10 cellular contexts compared by ENCODE assay signal in the genomic region with DNA sequence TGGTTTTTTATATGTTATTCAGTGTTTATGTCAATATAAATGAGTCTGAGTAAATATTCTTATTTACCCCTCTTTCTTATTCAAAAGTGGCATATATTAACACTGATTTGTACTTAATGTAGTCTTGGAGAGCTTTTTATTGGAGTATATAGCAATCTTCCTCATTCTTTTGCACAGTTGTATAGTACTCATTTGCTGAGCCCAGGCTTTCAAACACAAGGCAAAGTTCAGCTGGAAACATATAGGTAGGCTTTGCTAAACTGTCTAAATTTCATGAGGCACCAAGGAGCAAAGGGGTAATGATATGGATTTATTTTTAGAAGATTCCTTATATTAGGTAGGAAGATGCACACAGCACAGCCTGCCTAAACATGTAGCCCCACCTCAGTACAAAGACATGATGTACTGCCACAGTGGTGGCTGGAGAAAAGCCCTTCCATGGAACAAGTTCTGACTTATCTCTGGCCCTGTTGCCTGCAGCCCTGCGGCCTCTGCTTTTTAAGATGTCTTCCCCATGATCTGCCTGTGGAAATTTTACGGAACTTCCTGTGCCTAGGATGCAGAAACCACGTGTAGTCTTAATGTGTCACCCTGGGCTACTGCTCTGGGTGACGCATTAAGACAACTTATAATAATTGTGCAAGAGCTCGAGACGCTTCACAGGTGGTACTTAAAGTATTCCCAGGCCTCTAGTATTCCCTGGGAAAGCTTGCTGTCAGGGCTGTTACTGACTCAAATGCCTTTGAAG. TPM values are rescaled to one million over a fixed set of nuclear protein-coding genes. Genes with fewer than 3 reads are reported as not detected.
DNase-seq lines count a peak whose midpoint lies in the region; ATAC-seq and TF ChIP-seq lines count a peak whose summit lies in the region.
"Had no signal": no experiment of that assay in that cellular context is flagged by ENCODE, and none has a peak within 500 bp of the region (broad histone marks: within the 10 kb centered on the region; RNA-seq: fewer than 3 reads in every experiment).

No MANE protein-coding gene starts in this region.

- H3K4me2 ChIP-seq in mammary epithelial cell (ENCODE audit: insufficient read depth, low read depth, low read length) = peak overlapping the region; percentile 56

- no peak overlapping the region for H3K4me3 ChIP-seq in CD4-positive, CD25-positive, alpha-beta regulatory T cell (ENCODE audit: low read depth, low read length)
- H3K4me3 ChIP-seq in NB4 (ENCODE audit: low read depth, low read length) (no peak overlapping the region), mammary epithelial cell (replicated peaks in 1 of 3; ENCODE audit: insufficient read depth in 1 of 3, low read depth in 2 of 3, low read length in 3 of 3) (no peak overlapping the region)

- peaks cover 100% of the 10 kb centered on the region for H3K4me1 ChIP-seq in CD4-positive, CD25-positive, alpha-beta regulatory T cell (ENCODE audit: control insufficient read depth, insufficient read depth, low read length, poor library complexity, severe bottlenecking)
- peaks cover 46% of the 10 kb centered on the region for H3K4me1 ChIP-seq in mammary epithelial cell (ENCODE audit: insufficient read depth, low read length)

- H3K9me3 ChIP-seq in CD4-positive, CD25-positive, alpha-beta regulatory T cell (ENCODE audit: control insufficient read depth in 2 of 2, low read length in 2 of 2) = no peaks in the 10 kb centered on the region
- H3K9me3 ChIP-seq in mammary epithelial cell (replicated peaks; ENCODE audit: insufficient read depth, low read length) = no peaks in the 10 kb centered on the region

- H3K27me3 ChIP-seq in CD4-positive, CD25-positive, alpha-beta regulatory T cell (ENCODE audit: control insufficient read depth, insufficient read depth, low read length) = no peaks in the 10 kb centered on the region
- no peaks in the 10 kb centered on the region for H3K27me3 ChIP-seq in mammary epithelial cell (ENCODE audit: insufficient read depth, low read length)

- peak overlapping the region; percentile 24 for H3K9ac ChIP-seq in mammary epithelial cell (ENCODE audit: insufficient read depth, low read length)

- intact Hi-C loops in mammary epithelial cell (cut with micrococcal nuclease) = loop anchor here (1.0 kb wide), 1 partner anchor 10 kb away; no protein-coding TSS in a partner anchor

- no peaks in the 10 kb centered on the region for H3K79me2 ChIP-seq in mammary epithelial cell (ENCODE audit: insufficient read depth, low read length)

- H4K20me1 ChIP-seq in mammary epithelial cell (ENCODE audit: insufficient read depth, low read length) = no peaks in the 10 kb centered on the region

- TF ChIP-seq CTCF in NB4 (IDR thresholded peaks at IDR 0.05; ENCODE audit: low read depth, low read length) (no peak), mammary epithelial cell (conservative IDR thresholded peaks at IDR 0.05 in 1 of 2, IDR thresholded peaks at IDR 0.05 in 1 of 2; ENCODE audit: extremely low read depth in 1 of 2, insufficient read depth in 1 of 2, low read depth in 1 of 2, low read length in 2 of 2) (no peak), nephron (IDR thresholded peaks at IDR 0.05; ENCODE audit: unreplicated experiment in 3 of 3) (no peak)

- H3K4me1 Mint-ChIP-seq in CD4-positive, CD25-positive, alpha-beta regulatory T cell = peaks cover 46 to 98% (median 78%) of the 10 kb centered on the region in 4 donors
- H3K4me1 Mint-ChIP-seq in nephron = peaks cover 86% of the 10 kb centered on the region

- H3K36me3 Mint-ChIP-seq in CD4-positive, CD25-positive, alpha-beta regulatory T cell = no peaks in the 10 kb centered on the region
- no peaks in the 10 kb centered on the region for H3K36me3 Mint-ChIP-seq in nephron (ENCODE audit: low read depth)

- TF ChIP-seq POLR2A in NB4 (IDR thresholded peaks at IDR 0.05; ENCODE audit: extremely low read depth, insufficient read length) = no peak

- in situ Hi-C loops in mammary epithelial cell (cut with MboI; ENCODE audit: low sequenced_read_pairs in 2 of 2) = loop anchor here in 1 of 2 donors (25.0 kb wide), 1 partner anchor 550 kb away; a partner anchor contains a TSS

- no peak for DNase-seq in CD4-positive, CD25-positive, alpha-beta regulatory T cell
- peak; percentile 35 for DNase-seq in NB4 (ENCODE audit: low read depth)
- peak; percentile 100 for DNase-seq in mammary epithelial cell
- DNase-seq in activated CD8-positive, alpha-beta memory T cell treated with anti-CD3 and anti-CD28 coated beads for 24 hours = no peak
- DNase-seq: hypothalamus had no signal

- peak overlapping the region; percentile 10 for H2AFZ ChIP-seq in mammary epithelial cell (ENCODE audit: low read depth, low read length)

- peak overlapping the region; percentile 85 to 100 (median 97) for H3K27ac Mint-ChIP-seq in CD4-positive, CD25-positive, alpha-beta regulatory T cell
- H3K27ac Mint-ChIP-seq in nephron = peak overlapping the region in 2 of 3 experiments; percentile 30 to 97

- peak overlapping the region in 2 of 4 donors; percentile 13 to 53 for H3K4me3 Mint-ChIP-seq in CD4-positive, CD25-positive, alpha-beta regulatory T cell
- peak overlapping the region in 1 of 3 experiments; percentile 8 for H3K4me3 Mint-ChIP-seq in nephron

- H3K36me3 ChIP-seq in CD4-positive, CD25-positive, alpha-beta regulatory T cell (ENCODE audit: control insufficient read depth, insufficient read depth, low read length) = no peaks in the 10 kb centered on the region
- H3K36me3 ChIP-seq in mammary epithelial cell (ENCODE audit: insufficient read depth, low read length) = no peaks in the 10 kb centered on the region

- CTCF ChIA-PET in mammary epithelial cell (lab: Charles Lee; ENCODE audit: low non-redundant PET) = interaction anchor here (0.7 kb wide), 1 partner anchor 11 kb away, joined by 3 read pairs; no protein-coding TSS in a partner anchor

- dilution Hi-C loops in mammary epithelial cell (cut with HindIII; ENCODE audit: low sequenced_read_pairs) = loop anchor here (25.0 kb wide), 1 partner anchor 525 kb away; no protein-coding TSS in a partner anchor

- peak overlapping the region; percentile 97 for H3K27ac ChIP-seq in CD4-positive, CD25-positive, alpha-beta regulatory T cell (ENCODE audit: insufficient read depth, low read length, poor library complexity, severe bottlenecking)
- peak overlapping the region; percentile 78 for H3K27ac ChIP-seq in mammary epithelial cell (ENCODE audit: insufficient read depth, low read depth, low read length)

- H3K27me3 Mint-ChIP-seq in CD4-positive, CD25-positive, alpha-beta regulatory T cell = no peaks in the 10 kb centered on the region
- H3K27me3 Mint-ChIP-seq in nephron (ENCODE audit: low read depth) = no peaks in the 10 kb centered on the region

- WGBS in mammary epithelial cell (ENCODE audit: low coverage, missing lambda C conversion rate) = 3% methylated on average over 6 of the region's 6 CpGs

- H3K9me3 Mint-ChIP-seq in CD4-positive, CD25-positive, alpha-beta regulatory T cell = no peaks in the 10 kb centered on the region
- no peaks in the 10 kb centered on the region for H3K9me3 Mint-ChIP-seq in nephron

- ATAC-seq in CD4-positive, CD25-positive, alpha-beta regulatory T cell (ENCODE audit: low read depth in 2 of 2) = no peak
- ATAC-seq in GM19452 (IDR thresholded peaks at IDR 0.05; ENCODE audit: unreplicated experiment) = no peak
- no peak for ATAC-seq in HG03108 (IDR thresholded peaks at IDR 0.05; ENCODE audit: unreplicated experiment)
- no peak for ATAC-seq in HG03025 (IDR thresholded peaks at IDR 0.05; ENCODE audit: low FRiP score, unreplicated experiment)
- ATAC-seq: SK-N-SH treated with all-trans-retinoic acid at 6 μM for 48 hours had no signal

- BruUV-seq in mammary epithelial cell (replicated peaks; lab: Mats Ljungman, UMichigan) = no TSS peak

RNA-seq across cellular contexts. Expression of a gene that starts 9.6 kb away (rescaled TPM):
- 213 TPM for total RNA-seq in CD4-positive, CD25-positive, alpha-beta regulatory T cell
- 100 to 1,000 TPM; 167 to 224 (median 195) TPM for polyA plus RNA-seq in CD4-positive, CD25-positive, alpha-beta regulatory T cell
- total RNA-seq in mammary epithelial cell = 100 to 1,000 TPM; 123 to 133 TPM
- polyA plus RNA-seq in mammary epithelial cell = 47.0 TPM
- polyA minus RNA-seq in mammary epithelial cell = 80.5 TPM

RNA-seq across cellular contexts. Expression of a gene that starts 56.9 kb away (rescaled TPM):
- 42.3 TPM for total RNA-seq in CD4-positive, CD25-positive, alpha-beta regulatory T cell
- 10 to 100 TPM; 34.1 to 39.8 (median 36.8) TPM for polyA plus RNA-seq in CD4-positive, CD25-positive, alpha-beta regulatory T cell
- 10 to 100 TPM in 1 of 2 donors, 1 to 10 TPM in 1; 9.3 to 25.0 TPM for total RNA-seq in mammary epithelial cell
- polyA plus RNA-seq in mammary epithelial cell = 10.1 TPM
- polyA minus RNA-seq in mammary epithelial cell = not detected

RNA-seq across cellular contexts. Expression of a gene that starts 57.3 kb away (rescaled TPM):
- 91.3 TPM for total RNA-seq in CD4-positive, CD25-positive, alpha-beta regulatory T cell
- polyA plus RNA-seq in CD4-positive, CD25-positive, alpha-beta regulatory T cell = 10 to 100 TPM; 62.1 to 68.0 (median 64.1) TPM
- 10 to 100 TPM; 51.1 to 59.0 TPM for total RNA-seq in mammary epithelial cell
- 11.9 TPM for polyA plus RNA-seq in mammary epithelial cell
- polyA minus RNA-seq in mammary epithelial cell = 27.4 TPM

Comparison
In these comparisons a context has a peak if more than half of its experiments do, and no peak if none do; other contexts are left out.
1. DNase-seq: peak in NB4 (single experiment) and mammary epithelial cell (single experiment); none in CD4-positive, CD25-positive, alpha-beta regulatory T cell (0 of 3) and activated CD8-positive, alpha-beta memory T cell treated with anti-CD3 and anti-CD28 coated beads for 24 hours (single experiment).